9 cellular contexts compared by ENCODE assay signal in genomic region chr21:16695074-16695473, GRCh38.
"Had no signal": no experiment of that assay in that cellular context is flagged by ENCODE, and none has a peak within 500 bp of the region (broad histone marks: within the 10 kb centered on the region; RNA-seq: fewer than 3 reads in every experiment).

No MANE protein-coding gene starts in this region.

- H3K27ac ChIP-seq: HL-60, KMS-11 had no signal

- H3K9ac ChIP-seq: KMS-11 had no signal

- DNase-seq: IMR-90, KBM-7, KG1 had no signal

- H3K4me3 ChIP-seq: K562 had no signal

- H3K4me3 Mint-ChIP-seq: IgD-negative memory B cell had no signal

- H3K4me2 ChIP-seq: KMS-11 had no signal

- FAIRE-seq: HepG2, HTR-8/SVneo, K562 had no signal

- H3K27ac Mint-ChIP-seq: IgD-negative memory B cell had no signal

- H3K4me1 Mint-ChIP-seq: IgD-negative memory B cell had no signal

- H3K27me3 Mint-ChIP-seq: IgD-negative memory B cell had no signal

- ATAC-seq: HepG2, K562 had no signal
